ENCODE assay signal across 1 cellular context in the genomic region with DNA sequence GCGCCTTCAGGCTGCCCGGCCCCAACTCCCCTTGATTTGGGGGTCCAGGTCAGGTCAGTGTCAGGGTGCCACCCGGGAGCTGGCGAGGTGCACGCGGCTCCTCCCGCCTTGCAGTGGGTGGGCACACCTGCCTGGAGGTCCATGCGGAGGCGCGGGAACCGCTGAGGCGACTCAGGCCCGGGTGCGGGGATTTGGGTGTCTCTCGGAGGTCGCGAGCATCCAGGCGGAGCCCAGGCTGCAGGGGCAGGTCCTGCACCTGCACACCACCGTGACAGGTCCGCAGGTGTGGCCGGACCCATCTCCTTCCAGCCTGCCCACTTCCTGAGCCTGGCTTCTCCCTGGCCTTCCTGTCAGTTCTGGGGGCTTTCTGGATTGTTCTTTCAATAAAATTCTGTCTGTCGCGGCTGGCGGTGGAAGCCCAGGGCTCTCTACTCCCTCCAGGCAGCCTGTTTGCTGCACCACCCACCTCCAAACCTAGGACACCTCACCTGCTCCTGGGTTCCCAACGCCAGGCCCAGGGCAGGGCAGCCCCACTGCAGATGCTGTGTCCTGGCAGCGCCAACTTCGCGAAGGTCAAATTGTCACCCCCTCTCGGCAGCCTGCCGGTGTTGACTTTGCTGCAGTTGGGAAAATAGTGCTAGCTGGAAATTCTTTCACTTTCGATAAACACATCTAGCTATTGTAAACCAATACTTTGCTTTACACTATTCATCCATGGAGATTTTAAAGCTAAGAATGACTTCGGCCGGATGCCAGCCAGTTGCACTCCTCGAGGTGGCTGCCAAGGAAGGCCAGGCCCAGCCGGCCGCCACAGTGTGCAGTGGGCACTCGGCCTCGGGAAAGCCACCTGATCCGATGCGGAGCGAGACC.
TF ChIP-seq lines count a peak whose summit lies in the region.

No MANE protein-coding gene starts in this region.

TF ChIP-seq in H1, 55 proteins besides CTCF, POLR2A, EP300 and RAD21:
- TF ChIP-seq RFX5 (IDR thresholded peaks at IDR 0.05; ENCODE audit: borderline replicate concordance, low read depth, low read length) (no peak), SIRT6 (IDR thresholded peaks at IDR 0.05; ENCODE audit: low read length) (no peak), CREB1 (IDR thresholded peaks at IDR 0.05) (no peak), ZNF274 (IDR thresholded peaks at IDR 0.05; ENCODE audit: borderline replicate concordance, extremely low read depth, low read length) (no peak), RNF2 (IDR thresholded peaks at IDR 0.05; ENCODE audit: borderline replicate concordance, low read depth, low read length, missing control alignments, poor library complexity, severe bottlenecking) (no peak), TEAD4 (IDR thresholded peaks at IDR 0.05; ENCODE audit: low read depth, low read length) (no peak), SP2 (IDR thresholded peaks at IDR 0.05; ENCODE audit: low read length) (no peak), KDM1A (IDR thresholded peaks at IDR 0.05; ENCODE audit: borderline replicate concordance, low read length) (no peak), CEBPB (IDR thresholded peaks at IDR 0.05; ENCODE audit: low read depth, low read length) (no peak), CHD1 (IDR thresholded peaks at IDR 0.05; ENCODE audit: low read depth, low read length) (no peak), MAFK (IDR thresholded peaks at IDR 0.05; ENCODE audit: low read depth, low read length) (no peak), GABPA (IDR thresholded peaks at IDR 0.05; ENCODE audit: borderline replicate concordance, insufficient read depth, low read length) (no peak), SRF (IDR thresholded peaks at IDR 0.05; ENCODE audit: low read depth, low read length) (no peak), NRF1 (IDR thresholded peaks at IDR 0.05; ENCODE audit: low read depth, low read length) (no peak), HDAC6 (IDR thresholded peaks at IDR 0.05; ENCODE audit: low read depth, low read length) (no peak), BCL11A (IDR thresholded peaks at IDR 0.05; ENCODE audit: low read depth in 2 of 2, low read length in 2 of 2) (no peak)
- TF ChIP-seq, protein P1, sequence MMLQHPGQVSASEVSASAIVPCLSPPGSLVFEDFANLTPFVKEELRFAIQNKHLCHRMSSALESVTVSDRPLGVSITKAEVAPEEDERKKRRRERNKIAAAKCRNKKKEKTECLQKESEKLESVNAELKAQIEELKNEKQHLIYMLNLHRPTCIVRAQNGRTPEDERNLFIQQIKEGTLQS (IDR thresholded peaks at IDR 0.05; ENCODE audit: insufficient read depth, low read depth, low read length) = no peak
- TF ChIP-seq, protein P2, sequence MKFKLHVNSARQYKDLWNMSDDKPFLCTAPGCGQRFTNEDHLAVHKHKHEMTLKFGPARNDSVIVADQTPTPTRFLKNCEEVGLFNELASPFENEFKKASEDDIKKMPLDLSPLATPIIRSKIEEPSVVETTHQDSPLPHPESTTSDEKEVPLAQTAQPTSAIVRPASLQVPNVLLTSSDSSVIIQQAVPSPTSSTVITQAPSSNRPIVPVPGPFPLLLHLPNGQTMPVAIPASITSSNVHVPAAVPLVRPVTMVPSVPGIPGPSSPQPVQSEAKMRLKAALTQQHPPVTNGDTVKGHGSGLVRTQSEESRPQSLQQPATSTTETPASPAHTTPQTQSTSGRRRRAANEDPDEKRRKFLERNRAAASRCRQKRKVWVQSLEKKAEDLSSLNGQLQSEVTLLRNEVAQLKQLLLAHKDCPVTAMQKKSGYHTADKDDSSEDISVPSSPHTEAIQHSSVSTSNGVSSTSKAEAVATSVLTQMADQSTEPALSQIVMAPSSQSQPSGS (IDR thresholded peaks at IDR 0.05; ENCODE audit: low read length) = no peak
